In the genomic region with DNA sequence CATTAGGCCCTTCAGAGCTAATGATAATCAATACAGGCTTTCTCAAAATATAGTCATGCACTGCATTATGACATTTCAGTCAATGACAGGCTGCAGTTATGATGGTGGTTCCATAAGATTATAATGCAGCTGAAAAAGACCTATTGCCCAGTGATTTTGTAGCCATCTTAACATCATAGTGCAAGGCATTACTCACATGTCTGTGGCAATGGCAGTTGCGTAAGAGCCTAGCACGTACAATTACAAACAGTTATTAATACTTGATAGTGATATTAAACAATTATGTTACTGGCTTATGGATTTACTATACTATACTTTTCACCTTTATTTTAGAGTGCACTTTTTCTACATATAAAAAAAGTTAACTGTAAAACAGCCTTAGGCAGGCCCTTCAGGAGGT, we compare ENCODE assay signal across 33 cellular contexts.
"Had no signal": no experiment of that assay in that cellular context is flagged by ENCODE, and none has a peak within 500 bp of the region (broad histone marks: within the 10 kb centered on the region; RNA-seq: fewer than 3 reads in every experiment).

No MANE protein-coding gene starts in this region.

- H3K27ac ChIP-seq: adrenal gland, ascending aorta, cardiac muscle cell, colonic mucosa, esophagus muscularis mucosa, gastroesophageal sphincter, heart right ventricle, hepatocyte had no signal

- H3K9me3 Mint-ChIP-seq: activated CD4-positive, alpha-beta T cell treated with anti-CD3 and anti-CD28 coated beads, Interleukin-2, amount 10 ng/mL, durations not matched to agents 24 days and 14 days; activated naive CD4-positive, alpha-beta T cell treated with anti-CD3 and anti-CD28 coated beads for 36 hours; activated naive CD4-positive, alpha-beta T cell treated with anti-CD3 and anti-CD28 coated beads, Interleukin-2, amount 50 U/mL, for 24 hours; activated naive CD8-positive, alpha-beta T cell treated with anti-CD3 and anti-CD28 coated beads for 36 hours; activated T-helper 1 cell treated with anti-CD3 and anti-CD28 coated beads, Interleukin-12 subunit alpha, Interleukin-12 subunit beta, Interleukin-2, Interleukin-4 antibody, amounts not matched to agents 30 ng/mL and 10 ng/mL and 1 ng/mL, durations not matched to agents 14 hours and 24 hours and 36 hours; brain; endodermal cell had no signal

- H3K4me3 Mint-ChIP-seq: activated CD4-positive, alpha-beta memory T cell treated with anti-CD3 and anti-CD28 coated beads for 36 hours; activated CD4-positive, alpha-beta T cell treated with anti-CD3 and anti-CD28 coated beads for 36 hours; activated CD4-positive, alpha-beta T cell treated with anti-CD3 and anti-CD28 coated beads, Interleukin-2, amount 10 ng/mL, durations not matched to agents 24 days and 14 days; activated CD8-positive, alpha-beta memory T cell treated with anti-CD3 and anti-CD28 coated beads, Interleukin-2, amount 10 ng/mL, durations not matched to agents 7 days and 5 days; activated CD8-positive, alpha-beta T cell treated with anti-CD3 and anti-CD28 coated beads, Interleukin-2, amount 10 ng/mL, durations not matched to agents 7 days and 5 days; activated naive CD4-positive, alpha-beta T cell treated with anti-CD3 and anti-CD28 coated beads for 36 hours; activated naive CD4-positive, alpha-beta T cell treated with anti-CD3 and anti-CD28 coated beads, Interleukin-2, amount 50 U/mL, for 24 hours; activated naive CD8-positive, alpha-beta T cell treated with anti-CD3 and anti-CD28 coated beads for 36 hours; activated naive CD8-positive, alpha-beta T cell treated with anti-CD3 and anti-CD28 coated beads, Interleukin-2, amount 50 U/mL, for 24 hours; activated T-helper 1 cell treated with anti-CD3 and anti-CD28 coated beads, Interleukin-12 subunit alpha, Interleukin-12 subunit beta, Interleukin-2, Interleukin-4 antibody, amounts not matched to agents 30 ng/mL and 10 ng/mL and 1 ng/mL, durations not matched to agents 14 hours and 24 hours and 36 hours; brain; endodermal cell had no signal

- H3K4me1 ChIP-seq: adrenal gland, ascending aorta, colonic mucosa, esophagus muscularis mucosa, gastroesophageal sphincter, heart right ventricle had no signal

- DNase-seq: activated CD4-positive, alpha-beta memory T cell treated with anti-CD3 and anti-CD28 coated beads for 36 hours; activated CD4-positive, alpha-beta T cell treated with anti-CD3 and anti-CD28 coated beads for 36 hours; activated CD4-positive, alpha-beta T cell treated with anti-CD3 and anti-CD28 coated beads, Interleukin-2, amount 10 ng/mL, durations not matched to agents 24 days and 14 days; activated CD4-positive, CD25-positive, alpha-beta regulatory T cell; activated CD4-positive, CD25-positive, alpha-beta regulatory T cell treated with anti-CD3 and anti-CD28 coated beads, Interleukin-2, amount 50 U/mL, for 72 hours; activated CD8-positive, alpha-beta memory T cell treated with anti-CD3 and anti-CD28 coated beads, Interleukin-2, amount 10 ng/mL, durations not matched to agents 7 days and 5 days; activated CD8-positive, alpha-beta memory T cell treated with anti-CD3 and anti-CD28 coated beads, Interleukin-2, amount 50 U/mL, for 4 hours; activated CD8-positive, alpha-beta T cell treated with anti-CD3 and anti-CD28 coated beads, Interleukin-2, amount 10 ng/mL, durations not matched to agents 7 days and 5 days; activated effector memory CD4-positive, alpha-beta T cell treated with anti-CD3 and anti-CD28 coated beads, Interleukin-2, amount 50 U/mL, for 16 hours; activated naive CD4-positive, alpha-beta T cell treated with anti-CD3 and anti-CD28 coated beads for 36 hours; activated naive CD8-positive, alpha-beta T cell treated with anti-CD3 and anti-CD28 coated beads for 36 hours; activated naive CD8-positive, alpha-beta T cell treated with anti-CD3 and anti-CD28 coated beads, Interleukin-2, amount 50 U/mL, for 24 hours; activated T-cell treated with anti-CD3 and anti-CD28 coated beads, Interleukin-2, amount 50 U/mL, for 1 hour; activated T-cell treated with anti-CD3 and anti-CD28 coated beads, Interleukin-2, amount 50 U/mL, for 48 hours; adrenal gland; central memory CD4-positive, alpha-beta T cell; cerebellar nuclear complex; colonic mucosa; effector memory CD4-positive, alpha-beta T cell; endodermal cell; erythroblast; foreskin melanocyte; heart right ventricle; T-helper 2 cell had no signal

- H3K36me3 Mint-ChIP-seq: activated CD4-positive, alpha-beta memory T cell treated with anti-CD3 and anti-CD28 coated beads for 36 hours; activated CD8-positive, alpha-beta memory T cell treated with anti-CD3 and anti-CD28 coated beads, Interleukin-2, amount 10 ng/mL, durations not matched to agents 7 days and 5 days; activated naive CD4-positive, alpha-beta T cell treated with anti-CD3 and anti-CD28 coated beads, Interleukin-2, amount 50 U/mL, for 24 hours; activated naive CD8-positive, alpha-beta T cell treated with anti-CD3 and anti-CD28 coated beads for 36 hours; brain had no signal

- H3K27me3 ChIP-seq: adrenal gland, ascending aorta, cardiac muscle cell, colonic mucosa, esophagus muscularis mucosa, gastroesophageal sphincter, heart right ventricle, hepatocyte had no signal

- H3K4me1 Mint-ChIP-seq: activated CD4-positive, alpha-beta T cell treated with anti-CD3 and anti-CD28 coated beads for 36 hours; activated CD4-positive, alpha-beta T cell treated with anti-CD3 and anti-CD28 coated beads, Interleukin-2, amount 10 ng/mL, durations not matched to agents 24 days and 14 days; activated CD8-positive, alpha-beta memory T cell treated with anti-CD3 and anti-CD28 coated beads, Interleukin-2, amount 10 ng/mL, durations not matched to agents 7 days and 5 days; activated naive CD4-positive, alpha-beta T cell treated with anti-CD3 and anti-CD28 coated beads, Interleukin-2, amount 50 U/mL, for 24 hours; activated naive CD8-positive, alpha-beta T cell treated with anti-CD3 and anti-CD28 coated beads for 36 hours; activated naive CD8-positive, alpha-beta T cell treated with anti-CD3 and anti-CD28 coated beads, Interleukin-2, amount 50 U/mL, for 24 hours; brain; endodermal cell had no signal

- H3K4me3 ChIP-seq: adrenal gland, ascending aorta, cardiac muscle cell, colonic mucosa, esophagus muscularis mucosa, gastroesophageal sphincter, heart right ventricle, hepatocyte had no signal

- H3K27me3 Mint-ChIP-seq: activated CD4-positive, alpha-beta memory T cell treated with anti-CD3 and anti-CD28 coated beads for 36 hours; activated CD4-positive, alpha-beta T cell treated with anti-CD3 and anti-CD28 coated beads for 36 hours; activated CD4-positive, alpha-beta T cell treated with anti-CD3 and anti-CD28 coated beads, Interleukin-2, amount 10 ng/mL, durations not matched to agents 24 days and 14 days; activated CD8-positive, alpha-beta memory T cell treated with anti-CD3 and anti-CD28 coated beads, Interleukin-2, amount 10 ng/mL, durations not matched to agents 7 days and 5 days; activated naive CD4-positive, alpha-beta T cell treated with anti-CD3 and anti-CD28 coated beads, Interleukin-2, amount 50 U/mL, for 24 hours; activated naive CD8-positive, alpha-beta T cell treated with anti-CD3 and anti-CD28 coated beads for 36 hours; activated naive CD8-positive, alpha-beta T cell treated with anti-CD3 and anti-CD28 coated beads, Interleukin-2, amount 50 U/mL, for 24 hours had no signal

- H3K9me3 ChIP-seq: ascending aorta, colonic mucosa, esophagus muscularis mucosa, gastroesophageal sphincter, heart right ventricle had no signal

- H3K36me3 ChIP-seq: adrenal gland, ascending aorta, cardiac muscle cell, colonic mucosa, esophagus muscularis mucosa, gastroesophageal sphincter, heart right ventricle had no signal

- H3K27ac Mint-ChIP-seq: activated CD4-positive, alpha-beta memory T cell treated with anti-CD3 and anti-CD28 coated beads for 36 hours; activated CD4-positive, alpha-beta T cell treated with anti-CD3 and anti-CD28 coated beads for 36 hours; activated CD4-positive, alpha-beta T cell treated with anti-CD3 and anti-CD28 coated beads, Interleukin-2, amount 10 ng/mL, durations not matched to agents 24 days and 14 days; activated CD8-positive, alpha-beta memory T cell treated with anti-CD3 and anti-CD28 coated beads, Interleukin-2, amount 10 ng/mL, durations not matched to agents 7 days and 5 days; activated CD8-positive, alpha-beta T cell treated with anti-CD3 and anti-CD28 coated beads, Interleukin-2, amount 10 ng/mL, durations not matched to agents 7 days and 5 days; activated naive CD4-positive, alpha-beta T cell treated with anti-CD3 and anti-CD28 coated beads for 36 hours; activated naive CD4-positive, alpha-beta T cell treated with anti-CD3 and anti-CD28 coated beads, Interleukin-2, amount 50 U/mL, for 24 hours; activated naive CD8-positive, alpha-beta T cell treated with anti-CD3 and anti-CD28 coated beads for 36 hours; activated naive CD8-positive, alpha-beta T cell treated with anti-CD3 and anti-CD28 coated beads, Interleukin-2, amount 50 U/mL, for 24 hours; activated T-helper 1 cell treated with anti-CD3 and anti-CD28 coated beads, Interleukin-12 subunit alpha, Interleukin-12 subunit beta, Interleukin-2, Interleukin-4 antibody, amounts not matched to agents 30 ng/mL and 10 ng/mL and 1 ng/mL, durations not matched to agents 14 hours and 24 hours and 36 hours; activated T-helper 2 cell treated with anti-CD3 and anti-CD28 coated beads, Interferon-gamma antibody, Interleukin-2, Interleukin-4, amounts not matched to agents 10 μg/mL and 5 μg/mL and 100 μg/mL, durations not matched to agents 14 hours and 24 hours and 36 hours; brain; endodermal cell had no signal
